20 cellular contexts compared by ENCODE assay signal in genomic region chr3:170100937-170101336, GRCh38.
"Had no signal": no experiment of that assay in that cellular context is flagged by ENCODE, and none has a peak within 500 bp of the region (broad histone marks: within the 10 kb centered on the region; RNA-seq: fewer than 3 reads in every experiment).

No MANE protein-coding gene starts in this region.

- H3K27me3 Mint-ChIP-seq: activated CD4-positive, alpha-beta T cell treated with anti-CD3 and anti-CD28 coated beads, Interleukin-2, amount 10 ng/mL, durations not matched to agents 24 days and 14 days; central memory CD8-positive, alpha-beta T cell; memory B cell had no signal

- H3K27ac ChIP-seq: adrenal gland, breast epithelium, foreskin keratinocyte, parathyroid adenoma, skin epidermis, uterus had no signal

- H3K4me3 ChIP-seq: adrenal gland, breast epithelium, skin epidermis, testis, uterus had no signal

- DNase-seq: activated CD4-positive, alpha-beta T cell treated with anti-CD3 and anti-CD28 coated beads, Interleukin-2, amount 10 ng/mL, durations not matched to agents 24 days and 14 days; activated naive CD4-positive, alpha-beta T cell; adrenal gland; effector memory CD4-positive, alpha-beta T cell; foreskin keratinocyte; left colon; nucleus accumbens; right cardiac atrium; stimulated activated CD4-positive, alpha-beta T cell treated with anti-CD3 and anti-CD28 coated beads, Interleukin-2, amount 100 ng/mL, for 24 hours; stimulated activated naive CD4-positive, alpha-beta T cell; testis; trophoblast cell; uterus had no signal

- H2AFZ ChIP-seq: parathyroid adenoma had no signal

- H3K27ac Mint-ChIP-seq: activated CD4-positive, alpha-beta T cell treated with anti-CD3 and anti-CD28 coated beads, Interleukin-2, amount 10 ng/mL, durations not matched to agents 24 days and 14 days; activated T-helper 2 cell treated with anti-CD3 and anti-CD28 coated beads, Interferon-gamma antibody, Interleukin-2, Interleukin-4, amounts not matched to agents 10 μg/mL and 5 μg/mL and 100 μg/mL, durations not matched to agents 14 hours and 24 hours and 36 hours; memory B cell; T-helper 1 cell treated with Interleukin-12 subunit alpha and Interleukin-12 subunit beta and Interleukin-4 antibody, amounts not matched to agents 30 μg/mL and 1 μg/mL, for 36 hours had no signal

- ATAC-seq: foreskin keratinocyte, left colon, right cardiac atrium had no signal

- H3K27me3 ChIP-seq: adrenal gland, breast epithelium, foreskin keratinocyte, testis, uterus had no signal

- H3K36me3 ChIP-seq: breast epithelium, uterus had no signal

- H3K79me2 ChIP-seq: parathyroid adenoma had no signal

- H3K9me3 ChIP-seq: adrenal gland, breast epithelium, testis, uterus had no signal

- H3K9me3 Mint-ChIP-seq: activated CD4-positive, alpha-beta T cell treated with anti-CD3 and anti-CD28 coated beads, Interleukin-2, amount 10 ng/mL, durations not matched to agents 24 days and 14 days; activated T-helper 2 cell treated with anti-CD3 and anti-CD28 coated beads, Interferon-gamma antibody, Interleukin-2, Interleukin-4, amounts not matched to agents 10 μg/mL and 5 μg/mL and 100 μg/mL, durations not matched to agents 14 hours and 24 hours and 36 hours; central memory CD8-positive, alpha-beta T cell; memory B cell; T-helper 1 cell treated with Interleukin-12 subunit alpha and Interleukin-12 subunit beta and Interleukin-4 antibody, amounts not matched to agents 30 μg/mL and 1 μg/mL, for 36 hours had no signal

- H3K4me1 Mint-ChIP-seq: memory B cell had no signal

- H3K9ac ChIP-seq: parathyroid adenoma had no signal

- H3K4me3 Mint-ChIP-seq: activated CD4-positive, alpha-beta T cell treated with anti-CD3 and anti-CD28 coated beads, Interleukin-2, amount 10 ng/mL, durations not matched to agents 24 days and 14 days; central memory CD8-positive, alpha-beta T cell; memory B cell; T-helper 1 cell treated with Interleukin-12 subunit alpha and Interleukin-12 subunit beta and Interleukin-4 antibody, amounts not matched to agents 30 μg/mL and 1 μg/mL, for 36 hours had no signal

- H3K4me1 ChIP-seq: adrenal gland, breast epithelium, foreskin keratinocyte, testis, uterus had no signal
